Comparison of ENCODE assay signal across 8 cellular contexts in the genomic region with DNA sequence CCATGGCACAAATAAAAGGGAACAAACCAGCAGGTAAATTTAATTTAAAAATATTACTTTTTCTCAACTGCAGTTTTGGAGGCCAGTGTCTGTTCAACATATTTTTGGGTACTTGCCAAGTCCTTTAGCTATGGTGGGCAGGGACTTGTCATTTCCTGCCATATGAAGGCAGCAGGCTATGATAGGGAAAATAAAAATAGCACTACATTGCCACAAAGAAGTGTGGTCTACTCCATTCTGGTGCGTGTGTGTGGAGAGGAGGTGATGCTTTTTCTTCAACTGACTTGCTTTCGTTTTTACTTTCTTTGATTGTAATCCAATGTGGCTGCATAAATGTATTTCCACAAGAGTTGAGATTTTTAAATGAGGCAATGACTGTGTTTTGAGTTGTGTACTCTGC. TPM values are rescaled to one million over a fixed set of nuclear protein-coding genes. Genes with fewer than 3 reads are reported as not detected.
DNase-seq lines count a peak whose midpoint lies in the region; ATAC-seq and TF ChIP-seq lines count a peak whose summit lies in the region.

No MANE protein-coding gene starts in this region.

- intact Hi-C loops in OCI-LY7 (cut with micrococcal nuclease; ENCODE audit: unreplicated experiment) (no loop called here), vagina (cut with DNase I) (no loop called here), thyroid gland (cut with DNase I) (no loop called here)

- no peak for TF ChIP-seq CTCF in OCI-LY7 (conservative IDR thresholded peaks at IDR 0.05; ENCODE audit: low read length)
- no peak for TF ChIP-seq CTCF in vagina (IDR thresholded peaks at IDR 0.05)
- no peak for TF ChIP-seq CTCF in thyroid gland (IDR thresholded peaks at IDR 0.05)

- H3K27ac ChIP-seq in OCI-LY7 (ENCODE audit: low read depth, low read length, poor library complexity, severe bottlenecking) (peak overlapping the region; percentile 8), vagina (no peak overlapping the region), caudate nucleus (ENCODE audit: low read depth, low read length) (no peak overlapping the region), thyroid gland (peak overlapping the region in 1 of 3 donors; percentile 31)

- WGBS in thyroid gland, 2 donors: 8 to 12% methylated on average over 2 of the region's 2 CpGs

- POLR2A ChIA-PET in OCI-LY7 (lab: Charles Lee): interaction anchor here (0.6 to 1.6 kb wide), 5 partner anchors 13 to 80 kb away, joined by 3 to 5 read pairs (median 4); a partner anchor contains a TSS

- H3K79me2 ChIP-seq in OCI-LY7 (ENCODE audit: insufficient read depth, low read depth, low read length): no peaks in the 10 kb centered on the region

- H3K4me1 ChIP-seq in OCI-LY7 (ENCODE audit: insufficient read depth, low read length, poor library complexity, severe bottlenecking): peaks cover 10% of the 10 kb centered on the region
- H3K4me1 ChIP-seq in endocrine pancreas (ENCODE audit: control insufficient read depth, insufficient read depth, low read length): no peaks in the 10 kb centered on the region
- no peaks in the 10 kb centered on the region for H3K4me1 ChIP-seq in vagina
- H3K4me1 ChIP-seq in thyroid gland: peaks cover 4 to 7% of the 10 kb centered on the region in 2 donors

- H3K9me3 ChIP-seq in OCI-LY7 (ENCODE audit: low read length) (no peaks in the 10 kb centered on the region), endocrine pancreas (ENCODE audit: control insufficient read depth, low read length) (no peaks in the 10 kb centered on the region), vagina (no peaks in the 10 kb centered on the region), thyroid gland (no peaks in the 10 kb centered on the region)

- H3K36me3 ChIP-seq in OCI-LY7 (ENCODE audit: insufficient read depth, low read length) (no peaks in the 10 kb centered on the region), endocrine pancreas (ENCODE audit: control insufficient read depth, insufficient read depth, low read length) (no peaks in the 10 kb centered on the region), vagina (no peaks in the 10 kb centered on the region), thyroid gland (no peaks in the 10 kb centered on the region)

- no peak overlapping the region for H3K9ac ChIP-seq in endocrine pancreas (ENCODE audit: control insufficient read depth, insufficient read depth, low read length)

- H2AFZ ChIP-seq in OCI-LY7 (ENCODE audit: low read length): peak overlapping the region; percentile 51; the same call in 1 of the 2 replicates

- no peak for TF ChIP-seq POLR2A in vagina (IDR thresholded peaks at IDR 0.05)
- no peak for TF ChIP-seq POLR2A in thyroid gland (IDR thresholded peaks at IDR 0.05)

- H4K20me1 ChIP-seq in OCI-LY7 (ENCODE audit: insufficient read depth, low read length): no peaks in the 10 kb centered on the region

- DNase-seq in OCI-LY7 (ENCODE audit: low spot score) (peak; percentile 34), vagina (ENCODE audit: extremely low spot score in 2 of 2) (no peak), caudate nucleus (lab: John Stamatoyannopoulos, UW) (no peak), amniotic stem cell (lab: John Stamatoyannopoulos, UW) (no peak), thyroid gland (no peak)

- CTCF ChIA-PET in OCI-LY7 (lab: Charles Lee; ENCODE audit: unreplicated experiment): no interaction called here

- no TSS peak for BruUV-seq in OCI-LY7 (replicated peaks; lab: Mats Ljungman, UMichigan)

- peak overlapping the region; percentile 57 for H3K4me2 ChIP-seq in OCI-LY7 (ENCODE audit: low read length)

- ATAC-seq in GM18873 (IDR thresholded peaks at IDR 0.05; ENCODE audit: low FRiP score, unreplicated experiment) (peak; percentile 79), HG02588 (IDR thresholded peaks at IDR 0.05; ENCODE audit: unreplicated experiment) (peak; percentile 81)

- H3K9me2 ChIP-seq in OCI-LY7 (ENCODE audit: insufficient read depth, low read length): no peaks in the 10 kb centered on the region

- H3K27me3 ChIP-seq in endocrine pancreas (ENCODE audit: control insufficient read depth, insufficient read depth, low read length) (no peaks in the 10 kb centered on the region), vagina (no peaks in the 10 kb centered on the region), thyroid gland (no peaks in the 10 kb centered on the region)

- H3K4me3 ChIP-seq in OCI-LY7 (ENCODE audit: low read depth, low read length, poor library complexity, severe bottlenecking) (peak overlapping the region; percentile 23), endocrine pancreas (ENCODE audit: control insufficient read depth, insufficient read depth, low read length) (peak overlapping the region; percentile 59), vagina (no peak overlapping the region), thyroid gland (replicated peaks in 1 of 3) (no peak overlapping the region)

RNA-seq across cellular contexts. Expression of a gene that starts 17.2 kb away (rescaled TPM):
- total RNA-seq in OCI-LY7 (2014; rRNA removed; shearing (Covaris generic)): 2.9 and 4.4 TPM in 2 replicates
- total RNA-seq in OCI-LY7 (2022) (3.7 and 4.3 TPM in 2 replicates), vagina (2.5 TPM), thyroid gland (1 to 10 TPM in 1 of 4 donors, under 1 TPM in 3; 0.22 to 2.3 (median 0.65) TPM)

Comparison
In these comparisons a context has a peak if more than half of its experiments do, and no peak if none do; other contexts are left out.
1. H3K4me3 ChIP-seq: peak in OCI-LY7 (single experiment) and endocrine pancreas (single experiment); none in vagina (0 of 2) and thyroid gland (0 of 3).